19 cellular contexts compared by ENCODE assay signal in genomic region chr2:68377137-68377780, GRCh38. TPM values are rescaled to one million over a fixed set of nuclear protein-coding genes. Genes with fewer than 3 reads are reported as not detected.
DNase-seq lines count a peak whose midpoint lies in the region; ATAC-seq, FAIRE-seq and TF ChIP-seq lines count a peak whose summit lies in the region.
"Had no signal": no experiment of that assay in that cellular context is flagged by ENCODE, and none has a peak within 500 bp of the region (broad histone marks: within the 10 kb centered on the region; RNA-seq: fewer than 3 reads in every experiment).

No MANE protein-coding gene starts in this region.

- TF ChIP-seq POLR2A in GM12891 (IDR thresholded peaks at IDR 0.05; ENCODE audit: low read depth, low read length) (peak; percentile 40; the same call in 1 of the 2 replicates), testis (IDR thresholded peaks at IDR 0.05) (no peak)

- H3K4me3 Mint-ChIP-seq in immature natural killer cell, result peak overlapping the region; percentile 74 to 93 (median 81)
- H3K4me3 Mint-ChIP-seq: stimulated activated naive CD8-positive, alpha-beta T cell treated with anti-CD3 and anti-CD28 coated beads, Interleukin-15, amount 100 ng/mL, for 72 hours had no signal

- H3K4me1 Mint-ChIP-seq in immature natural killer cell, result peaks cover 93 to 99% of the 10 kb centered on the region in 2 donors

- no peaks in the 10 kb centered on the region for H3K9me3 ChIP-seq in testis
- H3K9me3 ChIP-seq: ascending aorta, esophagus squamous epithelium, pancreas had no signal

- peak; percentile 87 for FAIRE-seq in GM12891 (lab: Jason Lieb, UNC)
- FAIRE-seq: kidney, pancreas had no signal

- no peak for DNase-seq in GM12891 (ENCODE audit: insufficient read length, low spot score)
- DNase-seq in immature natural killer cell, result no peak
- no peak for DNase-seq in GM19238 (ENCODE audit: insufficient read length, low spot score)
- no peak for DNase-seq in DMS114 treated with DMSO at 0.1 percent for 48 hours (lab: John Stamatoyannopoulos, UW; ENCODE audit: unreplicated experiment)
- DNase-seq in testis, result no peak
- DNase-seq: esophagus squamous epithelium; kidney; midbrain; NCI-H1048; NCI-H2171; NK-92 treated with Interleukin-12 subunit alpha and Interleukin-12 subunit beta, amount 100 ng/mL, for 24 hours; pancreas; stimulated activated naive CD8-positive, alpha-beta T cell treated with anti-CD3 and anti-CD28 coated beads, Interleukin-15, amount 100 ng/mL, for 72 hours had no signal

- no peaks in the 10 kb centered on the region for H3K4me1 ChIP-seq in testis
- H3K4me1 ChIP-seq: ascending aorta, esophagus squamous epithelium, pancreas had no signal

- H3K27ac ChIP-seq in testis, result no peak overlapping the region
- H3K27ac ChIP-seq: ascending aorta, esophagus squamous epithelium, pancreas, VCaP had no signal

- H3K4me3 ChIP-seq in testis, result no peak overlapping the region
- H3K4me3 ChIP-seq: ascending aorta, esophagus squamous epithelium, pancreas, smooth muscle cell had no signal

- ATAC-seq in GM19463 (IDR thresholded peaks at IDR 0.05; ENCODE audit: unreplicated experiment) (peak; percentile 49), HG03571 (IDR thresholded peaks at IDR 0.05; ENCODE audit: unreplicated experiment) (peak; percentile 35), GM21619 (IDR thresholded peaks at IDR 0.05; ENCODE audit: unreplicated experiment) (no peak)
- ATAC-seq: pancreas; stimulated activated naive CD8-positive, alpha-beta T cell treated with anti-CD3 and anti-CD28 coated beads, Interleukin-15, amount 100 ng/mL, for 72 hours had no signal

- H3K36me3 Mint-ChIP-seq in immature natural killer cell, result peaks cover 40 to 45% (median 42%) of the 10 kb centered on the region in 3 donors

- H3K27ac Mint-ChIP-seq in immature natural killer cell, result peak overlapping the region; percentile 90 to 97 (median 94)
- H3K27ac Mint-ChIP-seq: stimulated activated naive CD8-positive, alpha-beta T cell treated with anti-CD3 and anti-CD28 coated beads, Interleukin-15, amount 100 ng/mL, for 72 hours had no signal

- H3K27me3 ChIP-seq in testis, result no peaks in the 10 kb centered on the region
- H3K27me3 ChIP-seq: ascending aorta, esophagus squamous epithelium, pancreas had no signal

- H3K27me3 Mint-ChIP-seq in immature natural killer cell (ENCODE audit: low read depth in 3 of 3), result peaks cover 0 to 4% (median 4%) of the 10 kb centered on the region in 3 donors

- 87 to 89% methylated on average over 3 of the region's 3 CpGs for WGBS in testis, 2 donors

- no peaks in the 10 kb centered on the region for H3K9me3 Mint-ChIP-seq in immature natural killer cell
- H3K9me3 Mint-ChIP-seq: stimulated activated naive CD8-positive, alpha-beta T cell treated with anti-CD3 and anti-CD28 coated beads, Interleukin-15, amount 100 ng/mL, for 72 hours had no signal

- intact Hi-C loops in testis (cut with DNase I; ENCODE audit: low total_unique reads), result no loop called here

- H3K36me3 ChIP-seq in testis (ENCODE audit: low read depth, missing control alignments), result no peaks in the 10 kb centered on the region
- H3K36me3 ChIP-seq: ascending aorta, esophagus squamous epithelium, pancreas had no signal

- TF ChIP-seq CTCF in testis (IDR thresholded peaks at IDR 0.05), result no peak

TF ChIP-seq in GM12891, 5 proteins besides CTCF, POLR2A, EP300 and RAD21:
- TF ChIP-seq POU2F2 (IDR thresholded peaks at IDR 0.05; ENCODE audit: low read depth, low read length) (no peak), POLR2AphosphoS5 (IDR thresholded peaks at IDR 0.05; ENCODE audit: low read depth, low read length) (no peak), SPI1 (IDR thresholded peaks at IDR 0.05; ENCODE audit: low read depth, low read length) (peak; percentile 54; the same call in 1 of the 2 replicates)

RNA-seq across cellular contexts. Expression of gene PLEK, which starts 12.2 kb away (rescaled TPM):
- polyA plus RNA-seq in GM12891 (2012; ENCODE audit: low read depth, missing spikeins), result 207 TPM
- polyA plus RNA-seq in immature natural killer cell, result 100 to 1,000 TPM; 494 to 692 (median 535) TPM
- total RNA-seq in testis, result 1 to 10 TPM; 1.7 to 2.4 TPM
- 9.2 TPM for polyA plus RNA-seq in testis (ENCODE audit: insufficient read depth, low read depth, low replicate concordance)
- total RNA-seq: smooth muscle cell had no signal
- polyA plus RNA-seq: smooth muscle cell had no signal

RNA-seq across cellular contexts. Expression of gene CNRIP1, which starts 57.5 kb away (rescaled TPM):
- not detected for polyA plus RNA-seq in GM12891 (2012; ENCODE audit: low read depth, missing spikeins)
- polyA plus RNA-seq in immature natural killer cell (not detected), testis (ENCODE audit: insufficient read depth, low read depth, low replicate concordance) (10.5 TPM)
- 1 to 10 TPM; 5.8 to 9.2 TPM for total RNA-seq in testis

Comparison
In these comparisons a context has a peak if more than half of its experiments do, and no peak if none do; other contexts are left out.
1. RNA of gene PLEK, which starts 12.2 kb away (polyA plus RNA-seq): 494 to 692 TPM in immature natural killer cell; 9.2 TPM in testis (single experiment); every median in the first group is over 10 times any median in the second.
2. RNA of gene CNRIP1, which starts 57.5 kb away (polyA plus RNA-seq): 10.5 TPM in testis (single experiment); not detected in immature natural killer cell; every median in the first group is over 10 times any median in the second.